In genomic region chr1:19311931-19312781, GRCh38 we compare ENCODE assay signal across 1 cellular context.
TF ChIP-seq lines count a peak whose summit lies in the region.

Gene AKR7A2, minus strand, starts transcription at chr1:19312144. Its CDS starts 20 bp downstream, at chr1:19312124.
Gene SLC66A1, plus strand, starts transcription at chr1:19312326. Its CDS starts 5,352 bp downstream, at chr1:19317678.

TF ChIP-seq in HepG2, 621 proteins besides CTCF, POLR2A, EP300 and RAD21 (continued from another document and continues in another):
- TF ChIP-seq ZNF646 (CRISPR knock-in tag; IDR thresholded peaks at IDR 0.05) (no peak), PPARG (CRISPR knock-in tag; conservative IDR thresholded peaks at IDR 0.05) (no peak; the same call in 1 of the 2 replicates), ZSCAN20 (CRISPR knock-in tag; IDR thresholded peaks at IDR 0.05; ENCODE audit: borderline replicate concordance) (0 out of 2 replicates have a peak, but pooled peaks have one; percentile 30), CHD2 (IDR thresholded peaks at IDR 0.05; ENCODE audit: low read depth, low read length) (peak; percentile 90), FOXJ3 (CRISPR knock-in tag; IDR thresholded peaks at IDR 0.05; ENCODE audit: borderline replicate concordance) (peak; percentile 31; the same call in 1 of the 2 replicates), JDP2 (CRISPR knock-in tag; IDR thresholded peaks at IDR 0.05; ENCODE audit: borderline replicate concordance) (0 out of 2 replicates have a peak, but pooled peaks have one; percentile 50), CAMTA2 (CRISPR knock-in tag; IDR thresholded peaks at IDR 0.05; ENCODE audit: borderline replicate concordance) (no peak), ZNF589 (CRISPR knock-in tag; conservative IDR thresholded peaks at IDR 0.05) (0 out of 2 replicates have a peak, but pooled peaks have one; percentile 17), PCBP2 (optimal IDR thresholded peaks at IDR 0.05; ENCODE audit: low read depth, low read length, poor library complexity, severe bottlenecking) (no peak), GATAD2A (CRISPR knock-in tag; IDR thresholded peaks at IDR 0.05) (no peak), SP4 (CRISPR knock-in tag; IDR thresholded peaks at IDR 0.05) (peak; percentile 88; the same call in 1 of the 2 replicates), IRX3 (CRISPR knock-in tag; IDR thresholded peaks at IDR 0.05; ENCODE audit: borderline replicate concordance, low read depth) (peak; percentile 66), PAX8 (CRISPR knock-in tag; IDR thresholded peaks at IDR 0.05; ENCODE audit: borderline replicate concordance) (0 out of 2 replicates have a peak, but pooled peaks have one; percentile 60), MEF2D (CRISPR knock-in tag; IDR thresholded peaks at IDR 0.05) (0 out of 2 replicates have a peak, but pooled peaks have one; percentile 37), ZNF264 (CRISPR knock-in tag; IDR thresholded peaks at IDR 0.05) (no peak), FLYWCH1 (CRISPR knock-in tag; IDR thresholded peaks at IDR 0.05) (no peak), NR0B2 (CRISPR knock-in tag; IDR thresholded peaks at IDR 0.05) (peak; percentile 69; the same call in 1 of the 2 replicates), MAFG (CRISPR knock-in tag; IDR thresholded peaks at IDR 0.05) (no peak), GTF3A (CRISPR knock-in tag; conservative IDR thresholded peaks at IDR 0.05) (no peak; the same call in 1 of the 2 replicates), ZNF232 (CRISPR knock-in tag; IDR thresholded peaks at IDR 0.05; ENCODE audit: borderline replicate concordance) (no peak), U2AF1 (optimal IDR thresholded peaks at IDR 0.05; ENCODE audit: low read depth, low read length) (no peak), ZBTB7A (CRISPR knock-in tag; IDR thresholded peaks at IDR 0.05) (no peak), ZEB1 (IDR thresholded peaks at IDR 0.05; ENCODE audit: insufficient replicate concordance, low read depth) (no peak), MBNL3 (CRISPR knock-in tag; conservative IDR thresholded peaks at IDR 0.05) (no peak), PRDM4 (CRISPR knock-in tag; IDR thresholded peaks at IDR 0.05; ENCODE audit: borderline replicate concordance) (no peak), MEIS1 (CRISPR knock-in tag; IDR thresholded peaks at IDR 0.05; ENCODE audit: borderline replicate concordance) (peak; percentile 69; the same call in 1 of the 2 replicates), HNRNPK (IDR thresholded peaks at IDR 0.05; ENCODE audit: low read depth, low read length, poor library complexity, severe bottlenecking) (peak; percentile 11), MIER3 (CRISPR knock-in tag; IDR thresholded peaks at IDR 0.05; ENCODE audit: borderline replicate concordance) (no peak), TIGD3 (CRISPR knock-in tag; IDR thresholded peaks at IDR 0.05; ENCODE audit: borderline replicate concordance) (no peak), ZNF451 (CRISPR knock-in tag; IDR thresholded peaks at IDR 0.05) (peak; percentile 85), TGIF2 (CRISPR knock-in tag; IDR thresholded peaks at IDR 0.05) (no peak; the same call in 1 of the 2 replicates), ZNF160 (CRISPR knock-in tag; IDR thresholded peaks at IDR 0.05) (0 out of 2 replicates have a peak, but pooled peaks have one; percentile 82), ZNF724P (CRISPR knock-in tag; IDR thresholded peaks at IDR 0.05; ENCODE audit: borderline replicate concordance) (peak; percentile 78; the same call in 1 of the 2 replicates), CERS6 (CRISPR knock-in tag; IDR thresholded peaks at IDR 0.05) (no peak), ZBTB21 (CRISPR knock-in tag; IDR thresholded peaks at IDR 0.05) (no peak), SNAPC2 (CRISPR knock-in tag; IDR thresholded peaks at IDR 0.05) (no peak), RELA (CRISPR knock-in tag; IDR thresholded peaks at IDR 0.05) (no peak), SMAD3 (CRISPR knock-in tag; IDR thresholded peaks at IDR 0.05) (no peak), ZNF891 (CRISPR knock-in tag; IDR thresholded peaks at IDR 0.05) (no peak; the same call in 1 of the 2 replicates), ZNF260 (CRISPR knock-in tag; IDR thresholded peaks at IDR 0.05; ENCODE audit: borderline replicate concordance, low read depth) (no peak), POGK (CRISPR knock-in tag; conservative IDR thresholded peaks at IDR 0.05) (peak; percentile 87; the same call in 1 of the 2 replicates), ARID5B (CRISPR knock-in tag; IDR thresholded peaks at IDR 0.05) (no peak; the same call in 1 of the 2 replicates), RCOR2 (CRISPR knock-in tag; IDR thresholded peaks at IDR 0.05) (no peak), SP140L (CRISPR knock-in tag; IDR thresholded peaks at IDR 0.05; ENCODE audit: borderline replicate concordance) (no peak), CCAR2 (optimal IDR thresholded peaks at IDR 0.05; ENCODE audit: low read depth, low read length) (no peak), MZF1 (CRISPR knock-in tag; IDR thresholded peaks at IDR 0.05; ENCODE audit: borderline replicate concordance) (no peak), ZNF124 (CRISPR knock-in tag; IDR thresholded peaks at IDR 0.05) (0 out of 2 replicates have a peak, but pooled peaks have one; percentile 40)
